Comparison of ENCODE assay signal across 9 cellular contexts in genomic region chr2:15559379-15559778, GRCh38. TPM values are rescaled to one million over a fixed set of nuclear protein-coding genes. Genes with fewer than 3 reads are reported as not detected.
DNase-seq lines count a peak whose midpoint lies in the region; ATAC-seq and TF ChIP-seq lines count a peak whose summit lies in the region.
"Had no signal": no experiment of that assay in that cellular context is flagged by ENCODE, and none has a peak within 500 bp of the region (broad histone marks: within the 10 kb centered on the region; RNA-seq: fewer than 3 reads in every experiment).

No MANE protein-coding gene starts in this region.

- no peak overlapping the region for H3K27ac ChIP-seq in SK-N-MC
- H3K27ac ChIP-seq in ovary, result no peak overlapping the region

- H3K9me3 ChIP-seq in SK-N-MC (ENCODE audit: low read depth, low read length) (no peaks in the 10 kb centered on the region), skeletal muscle satellite cell (replicated peaks; ENCODE audit: low read length) (no peaks in the 10 kb centered on the region), ovary (no peaks in the 10 kb centered on the region)

- H3K4me3 Mint-ChIP-seq in activated T-cell treated with anti-CD3 and anti-CD28 coated beads, Interleukin-2, amount 50 U/mL, for 4 hours, result peak overlapping the region; percentile 99

- no peaks in the 10 kb centered on the region for H3K9me3 Mint-ChIP-seq in activated T-cell treated with anti-CD3 and anti-CD28 coated beads, Interleukin-2, amount 50 U/mL, for 4 hours

- H3K4me2 ChIP-seq in skeletal muscle satellite cell (ENCODE audit: low read length), result peak overlapping the region; percentile 88

- TF ChIP-seq CTCF in fibroblast of the aortic adventitia (IDR thresholded peaks at IDR 0.05; ENCODE audit: insufficient read depth, low read length) (no peak), ovary (IDR thresholded peaks at IDR 0.05) (no peak)

- H3K36me3 ChIP-seq in SK-N-MC (ENCODE audit: insufficient read depth, low read length) (no peaks in the 10 kb centered on the region), skeletal muscle satellite cell (ENCODE audit: insufficient read depth, low read length) (no peaks in the 10 kb centered on the region), ovary (no peaks in the 10 kb centered on the region)

- intact Hi-C loops in ovary (cut with DNase I), result no loop called here

- H3K27me3 ChIP-seq in skeletal muscle satellite cell (ENCODE audit: control insufficient read depth, insufficient read depth, low read length), result no peaks in the 10 kb centered on the region
- no peaks in the 10 kb centered on the region for H3K27me3 ChIP-seq in ovary

- no peak for TF ChIP-seq POLR2A in ovary (IDR thresholded peaks at IDR 0.05)

- TF ChIP-seq EP300 in ovary (IDR thresholded peaks at IDR 0.05), result no peak

- peak overlapping the region; percentile 87 for H3K4me3 ChIP-seq in SK-N-MC
- peak overlapping the region; percentile 93 for H3K4me3 ChIP-seq in fibroblast of the aortic adventitia (ENCODE audit: low read depth, low read length)
- H3K4me3 ChIP-seq in skeletal muscle satellite cell (ENCODE audit: low read length), result peak overlapping the region; percentile 81
- H3K4me3 ChIP-seq in ovary, result no peak overlapping the region

- H3K36me3 Mint-ChIP-seq in activated T-cell treated with anti-CD3 and anti-CD28 coated beads, Interleukin-2, amount 50 U/mL, for 4 hours (ENCODE audit: insufficient read depth), result peaks cover 7% of the 10 kb centered on the region

- peak overlapping the region; percentile 81 for H3K9ac ChIP-seq in SK-N-MC (ENCODE audit: insufficient read length)
- peak overlapping the region; percentile 85 for H3K9ac ChIP-seq in skeletal muscle satellite cell (ENCODE audit: low read depth, low read length)

- H3K4me1 Mint-ChIP-seq in activated T-cell treated with anti-CD3 and anti-CD28 coated beads, Interleukin-2, amount 50 U/mL, for 4 hours (ENCODE audit: low read depth), result peaks cover 34% of the 10 kb centered on the region

- WGBS in ovary, 3 donors, result 76 to 83% (median 77%) methylated on average over 4 of the region's 4 CpGs

- H3K27me3 Mint-ChIP-seq in activated T-cell treated with anti-CD3 and anti-CD28 coated beads, Interleukin-2, amount 50 U/mL, for 4 hours (ENCODE audit: low read depth), result no peaks in the 10 kb centered on the region

- H3K4me1 ChIP-seq in skeletal muscle satellite cell (ENCODE audit: control insufficient read depth, insufficient read depth, low read length) (peaks cover 20% of the 10 kb centered on the region), ovary (ENCODE audit: insufficient read depth) (peaks cover 2% of the 10 kb centered on the region)

- no peak for DNase-seq in activated T-cell treated with anti-CD3 and anti-CD28 coated beads, Interleukin-2, amount 50 U/mL, for 4 hours
- DNase-seq in activated T-cell treated with anti-CD3 and anti-CD28 coated beads, Interleukin-2, amount 50 U/mL, for 1 hour, result no peak
- DNase-seq in SK-N-MC (ENCODE audit: low read depth, low spot score), result no peak
- DNase-seq in fibroblast of the aortic adventitia (ENCODE audit: low read depth), result no peak
- no peak for DNase-seq in ovary
- DNase-seq: MV-4-11 had no signal

- ATAC-seq in activated T-cell treated with anti-CD3 and anti-CD28 coated beads, Interleukin-2, amount 50 U/mL, for 4 hours, result no peak
- ATAC-seq in GM18511 (IDR thresholded peaks at IDR 0.05; ENCODE audit: unreplicated experiment) (no peak), HG02840 (IDR thresholded peaks at IDR 0.05; ENCODE audit: low FRiP score, unreplicated experiment) (no peak)

RNA-seq across cellular contexts. Expression of gene NBAS, which starts 1.8 kb away (rescaled TPM):
- 10 to 100 TPM; 28.5 to 30.4 (median 29.7) TPM for total RNA-seq in activated T-cell treated with anti-CD3 and anti-CD28 coated beads, Interleukin-2, amount 50 U/mL, for 4 hours
- total RNA-seq in fibroblast of the aortic adventitia (ENCODE audit: low replicate concordance) (76.0 and 83.2 TPM in 2 replicates), ovary (10 to 100 TPM; 34.5 to 48.9 (median 46.1) TPM)
- 52.4 and 59.8 TPM in 2 replicates for total RNA-seq in skeletal muscle satellite cell (2012; rRNA removed)
- 10 to 100 TPM; 25.8 to 33.9 TPM for polyA plus RNA-seq in ovary

RNA-seq across cellular contexts. Expression of gene DDX1, which starts 32.3 kb away (rescaled TPM):
- total RNA-seq in activated T-cell treated with anti-CD3 and anti-CD28 coated beads, Interleukin-2, amount 50 U/mL, for 4 hours, result 100 to 1,000 TPM; 121 to 174 (median 128) TPM
- total RNA-seq in fibroblast of the aortic adventitia (ENCODE audit: low replicate concordance), result 110 and 114 TPM in 2 replicates
- total RNA-seq in skeletal muscle satellite cell (2012; rRNA removed), result 71.6 and 77.3 TPM in 2 replicates
- 10 to 100 TPM; 36.5 to 80.1 (median 71.9) TPM for total RNA-seq in ovary
- polyA plus RNA-seq in ovary, result 10 to 100 TPM; 57.6 to 67.4 TPM
